ENCODE assay signal across 1 cellular context in the genomic region with DNA sequence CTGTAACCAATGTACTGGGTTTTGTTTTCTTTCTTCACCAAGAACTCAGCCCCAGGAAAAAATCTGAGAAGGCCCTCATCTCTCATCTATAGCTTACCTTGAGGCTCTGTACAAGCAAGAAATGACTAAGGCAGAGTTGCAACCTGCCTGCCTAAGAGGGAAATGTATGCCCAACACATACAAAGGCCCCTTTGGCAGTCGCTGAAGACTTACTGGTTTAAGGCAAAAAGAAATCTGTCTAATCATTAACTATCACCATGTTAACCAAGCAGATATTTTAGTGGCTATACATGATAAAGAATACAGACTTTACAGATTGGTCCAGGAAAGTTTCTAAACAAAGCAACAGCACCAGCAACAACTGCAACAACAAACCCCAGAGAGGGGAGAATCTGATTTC.
TF ChIP-seq lines count a peak whose summit lies in the region.

No MANE protein-coding gene starts in this region.

TF ChIP-seq in A549, 52 proteins besides CTCF, POLR2A, EP300 and RAD21:
- TF ChIP-seq TP53 (CRISPR knock-in tag; IDR thresholded peaks at IDR 0.05): no peak
- no peak for TF ChIP-seq KDM1A (IDR thresholded peaks at IDR 0.05; ENCODE audit: low read depth)
- TF ChIP-seq ZSCAN20 (CRISPR knock-in tag; IDR thresholded peaks at IDR 0.05): no peak
